In genomic region chr7:78125884-78126283, GRCh38 we compare ENCODE assay signal across 20 cellular contexts.
DNase-seq lines count a peak whose midpoint lies in the region; ATAC-seq, FAIRE-seq and TF ChIP-seq lines count a peak whose summit lies in the region.
"Had no signal": no experiment of that assay in that cellular context is flagged by ENCODE, and none has a peak within 500 bp of the region (broad histone marks: within the 10 kb centered on the region; RNA-seq: fewer than 3 reads in every experiment).

No MANE protein-coding gene starts in this region.

- H3K9ac ChIP-seq in astrocyte (ENCODE audit: low read length), result no peak overlapping the region
- H3K9ac ChIP-seq: BLaER1 had no signal

- H3K36me3 ChIP-seq in astrocyte (ENCODE audit: insufficient read depth, low read length), result no peaks in the 10 kb centered on the region
- no peaks in the 10 kb centered on the region for H3K36me3 ChIP-seq in SJCRH30
- H3K36me3 ChIP-seq: BLaER1 had no signal

- ATAC-seq in left lobe of liver (peak; percentile 22), GM18861 (IDR thresholded peaks at IDR 0.05; ENCODE audit: unreplicated experiment) (no peak)
- ATAC-seq: effector memory CD8-positive, alpha-beta T cell; gastroesophageal sphincter; HCT116; Right ventricle myocardium inferior had no signal

- no peak overlapping the region for H2AFZ ChIP-seq in astrocyte (ENCODE audit: low read depth, low read length)

- no peak overlapping the region for H3K4me2 ChIP-seq in astrocyte (ENCODE audit: low read length)
- H3K4me2 ChIP-seq: BLaER1 had no signal

- TF ChIP-seq CTCF in astrocyte (IDR thresholded peaks at IDR 0.05; ENCODE audit: insufficient read depth, low read depth, low read length), result no peak

- H3K9me3 Mint-ChIP-seq in astrocyte (ENCODE audit: unreplicated experiment) (no peaks in the 10 kb centered on the region), immature natural killer cell (peaks cover 0 to 3% (median 0%) of the 10 kb centered on the region in 6 donors)
- H3K9me3 Mint-ChIP-seq: activated CD4-positive, alpha-beta T cell treated with anti-CD3 and anti-CD28 coated beads, Interleukin-2, amount 10 ng/mL, durations not matched to agents 7 days and 5 days; effector memory CD8-positive, alpha-beta T cell; neural crest cell had no signal

- no peak overlapping the region for H3K4me3 ChIP-seq in astrocyte (ENCODE audit: insufficient read depth, low read depth, low read length)
- H3K4me3 ChIP-seq in SJCRH30, result no peak overlapping the region
- H3K4me3 ChIP-seq: BLaER1, gastroesophageal sphincter had no signal

- FAIRE-seq in astrocyte (lab: Jason Lieb, UNC), result no peak

- H3K27ac ChIP-seq in astrocyte (ENCODE audit: low read depth, low read length) (no peak overlapping the region), SJCRH30 (no peak overlapping the region)
- H3K27ac ChIP-seq: BLaER1, gastroesophageal sphincter had no signal

- H3K4me1 ChIP-seq in astrocyte (ENCODE audit: insufficient read depth, low read length) (no peaks in the 10 kb centered on the region), SJCRH30 (no peaks in the 10 kb centered on the region; the same call in 1 of the 2 replicates)
- H3K4me1 ChIP-seq: BLaER1, gastroesophageal sphincter had no signal

- H3K4me3 Mint-ChIP-seq in astrocyte (ENCODE audit: unreplicated experiment), result no peak overlapping the region
- no peak overlapping the region for H3K4me3 Mint-ChIP-seq in immature natural killer cell
- H3K4me3 Mint-ChIP-seq: activated CD4-positive, alpha-beta T cell treated with anti-CD3 and anti-CD28 coated beads, Interleukin-2, amount 10 ng/mL, durations not matched to agents 7 days and 5 days; activated naive CD8-positive, alpha-beta T cell; effector memory CD8-positive, alpha-beta T cell; neural crest cell had no signal

- no peaks in the 10 kb centered on the region for H3K79me2 ChIP-seq in astrocyte (ENCODE audit: insufficient read depth, low read length)

- peaks cover 6% of the 10 kb centered on the region for H3K4me1 Mint-ChIP-seq in astrocyte (ENCODE audit: low read depth, unreplicated experiment)
- H3K4me1 Mint-ChIP-seq in immature natural killer cell, result no peaks in the 10 kb centered on the region
- H3K4me1 Mint-ChIP-seq: activated CD4-positive, alpha-beta T cell treated with anti-CD3 and anti-CD28 coated beads, Interleukin-2, amount 10 ng/mL, durations not matched to agents 7 days and 5 days; neural crest cell had no signal

- H4K20me1 ChIP-seq in astrocyte (ENCODE audit: insufficient read depth, low read length), result no peaks in the 10 kb centered on the region
- H4K20me1 ChIP-seq: BLaER1 had no signal

- H3K27ac Mint-ChIP-seq in astrocyte (ENCODE audit: unreplicated experiment) (no peak overlapping the region), immature natural killer cell (no peak overlapping the region)
- H3K27ac Mint-ChIP-seq: activated CD4-positive, alpha-beta T cell treated with anti-CD3 and anti-CD28 coated beads, Interleukin-2, amount 10 ng/mL, durations not matched to agents 7 days and 5 days; activated naive CD8-positive, alpha-beta T cell; effector memory CD8-positive, alpha-beta T cell had no signal

- no peaks in the 10 kb centered on the region for H3K27me3 Mint-ChIP-seq in astrocyte (ENCODE audit: low read depth, unreplicated experiment)
- H3K27me3 Mint-ChIP-seq in immature natural killer cell (ENCODE audit: low read depth in 3 of 3), result peaks cover 2 to 10% (median 3%) of the 10 kb centered on the region in 3 donors
- H3K27me3 Mint-ChIP-seq: activated naive CD8-positive, alpha-beta T cell had no signal

- DNase-seq in AG20443 (ENCODE audit: low spot score), result peak; percentile 58
- peak; percentile 35 for DNase-seq in HuH-7 (ENCODE audit: low spot score)
- peak; percentile 49 for DNase-seq in astrocyte (ENCODE audit: low read depth)
- no peak for DNase-seq in left lobe of liver (ENCODE audit: low spot score)
- no peak for DNase-seq in NK-92 treated with Interleukin-12 subunit alpha and Interleukin-12 subunit beta, amount 100 ng/mL, for 24 hours (lab: John Stamatoyannopoulos, UW)
- no peak for DNase-seq in immature natural killer cell
- DNase-seq in SJCRH30, result no peak
- DNase-seq: activated CD4-positive, alpha-beta T cell treated with anti-CD3 and anti-CD28 coated beads, Interleukin-2, amount 10 ng/mL, durations not matched to agents 7 days and 5 days; central memory CD4-positive, alpha-beta T cell; DMS 273 treated with DMSO at 0.1 percent for 48 hours; effector memory CD8-positive, alpha-beta T cell; NCI-H2081 treated with DMSO at 0.1 percent for 48 hours; NCI-H82 had no signal

- H3K27me3 ChIP-seq in astrocyte (ENCODE audit: insufficient read depth, low read length) (no peaks in the 10 kb centered on the region), SJCRH30 (no peaks in the 10 kb centered on the region; the same call in 1 of the 2 replicates)
- H3K27me3 ChIP-seq: BLaER1, gastroesophageal sphincter had no signal

- no peaks in the 10 kb centered on the region for H3K9me3 ChIP-seq in astrocyte (ENCODE audit: insufficient read depth, low read depth, low read length)
- no peaks in the 10 kb centered on the region for H3K9me3 ChIP-seq in SJCRH30 (replicated peaks)
- H3K9me3 ChIP-seq: BLaER1, gastroesophageal sphincter had no signal

- H3K36me3 Mint-ChIP-seq in astrocyte (ENCODE audit: low read depth, unreplicated experiment) (no peaks in the 10 kb centered on the region), immature natural killer cell (no peaks in the 10 kb centered on the region)
- H3K36me3 Mint-ChIP-seq: activated naive CD8-positive, alpha-beta T cell had no signal

Comparison
In these comparisons a context has a peak if more than half of its experiments do, and no peak if none do; other contexts are left out.
1. DNase-seq: peak in AG20443 (single experiment), HuH-7 (single experiment) and astrocyte (single experiment); none in left lobe of liver (single experiment), NK-92 treated with Interleukin-12 subunit alpha and Interleukin-12 subunit beta, amount 100 ng/mL, for 24 hours (single experiment), immature natural killer cell (0 of 3) and SJCRH30 (0 of 2).